Comparison of ENCODE assay signal across 18 cellular contexts in genomic region chr4:70667710-70668535, GRCh38. TPM values are rescaled to one million over a fixed set of nuclear protein-coding genes. Genes with fewer than 3 reads are reported as not detected.
DNase-seq lines count a peak whose midpoint lies in the region; ATAC-seq and TF ChIP-seq lines count a peak whose summit lies in the region.
"Had no signal": no experiment of that assay in that cellular context is flagged by ENCODE, and none has a peak within 500 bp of the region (broad histone marks: within the 10 kb centered on the region; RNA-seq: fewer than 3 reads in every experiment).

No MANE protein-coding gene starts in this region.

- no peak for TF ChIP-seq CTCF in fibroblast of the aortic adventitia (IDR thresholded peaks at IDR 0.05; ENCODE audit: insufficient read depth, low read length)
- TF ChIP-seq CTCF in esophagus squamous epithelium (IDR thresholded peaks at IDR 0.05) = no peak

- H3K27ac Mint-ChIP-seq in IgD-negative memory B cell = peak overlapping the region; percentile 12 to 80 (median 76)

- no peak overlapping the region for H3K27ac ChIP-seq in esophagus squamous epithelium
- H3K27ac ChIP-seq: brain microvascular endothelial cell, C4-2B, neutrophil, RWPE1, VCaP had no signal

- DNase-seq in EH (ENCODE audit: low read depth) = peak; percentile 77
- DNase-seq in fibroblast of the aortic adventitia (ENCODE audit: low read depth) = peak; percentile 59
- no peak for DNase-seq in NCI-H1105 (lab: John Stamatoyannopoulos, UW)
- DNase-seq in GM19240 (ENCODE audit: insufficient read length, low spot score) = no peak
- no peak for DNase-seq in NK-92 (lab: John Stamatoyannopoulos, UW; ENCODE audit: unreplicated experiment)
- no peak for DNase-seq in esophagus squamous epithelium (lab: John Stamatoyannopoulos, UW)
- DNase-seq: activated T-cell treated with anti-CD3 and anti-CD28 coated beads, Interleukin-2, amount 50 U/mL, for 48 hours; brain microvascular endothelial cell; erythroblast; islet precursor cell; NCI-H2081; stimulated activated naive CD4-positive, alpha-beta T cell treated with Interleukin-2 at 50 U/mL for 16 hours had no signal

- intact Hi-C loops in esophagus squamous epithelium (cut with DNase I) = no loop called here

- no peaks in the 10 kb centered on the region for H3K36me3 ChIP-seq in esophagus squamous epithelium
- H3K36me3 ChIP-seq: brain microvascular endothelial cell, neutrophil had no signal

- no peaks in the 10 kb centered on the region for H3K4me1 ChIP-seq in esophagus squamous epithelium

- peak overlapping the region in 3 of 4 donors; percentile 65 to 88 (median 87) for H3K4me3 Mint-ChIP-seq in IgD-negative memory B cell

- ATAC-seq in GM21367 (IDR thresholded peaks at IDR 0.05; ENCODE audit: unreplicated experiment) = peak; percentile 48

- peaks cover 32 to 40% (median 39%) of the 10 kb centered on the region in 3 donors for H3K4me1 Mint-ChIP-seq in IgD-negative memory B cell

- no peak for TF ChIP-seq POLR2A in esophagus squamous epithelium (IDR thresholded peaks at IDR 0.05)

- 45 to 61% methylated on average over 4 of the region's 4 CpGs for WGBS in esophagus squamous epithelium, 2 donors

- peaks cover 7% of the 10 kb centered on the region for H3K36me3 Mint-ChIP-seq in IgD-negative memory B cell

- H3K4me3 ChIP-seq in fibroblast of the aortic adventitia (ENCODE audit: low read depth, low read length) (no peak overlapping the region), esophagus squamous epithelium (no peak overlapping the region)

- no peaks in the 10 kb centered on the region for H3K27me3 Mint-ChIP-seq in IgD-negative memory B cell

- no peaks in the 10 kb centered on the region for H3K27me3 ChIP-seq in esophagus squamous epithelium
- H3K27me3 ChIP-seq: brain microvascular endothelial cell, neutrophil had no signal

- no peaks in the 10 kb centered on the region for H3K9me3 Mint-ChIP-seq in IgD-negative memory B cell

- H3K9me3 ChIP-seq in esophagus squamous epithelium = no peaks in the 10 kb centered on the region
- H3K9me3 ChIP-seq: neutrophil had no signal

RNA-seq across cellular contexts. Expression of gene JCHAIN, which starts 1.6 kb away (rescaled TPM):
- 1,651 TPM for polyA plus RNA-seq in IgD-negative memory B cell
- total RNA-seq in fibroblast of the aortic adventitia (ENCODE audit: low replicate concordance) (0.99 and 18.2 TPM in 2 replicates), esophagus squamous epithelium (100 to 1,000 TPM in 1 of 4 donors, 10 to 100 TPM in 1, 1 to 10 TPM in 1, not detected in 1; 2.0 to 138 (median 29.0) TPM)

RNA-seq across cellular contexts. Expression of gene UTP3, which starts 20.4 kb away (rescaled TPM):
- polyA plus RNA-seq in IgD-negative memory B cell = 15.9 TPM
- total RNA-seq in fibroblast of the aortic adventitia (ENCODE audit: low replicate concordance) (22.5 and 30.6 TPM in 2 replicates), esophagus squamous epithelium (10 to 100 TPM; 16.0 to 29.8 (median 24.4) TPM)

RNA-seq across cellular contexts. Expression of gene ENAM, which starts 39.4 kb away (rescaled TPM):
- 1.7 TPM for polyA plus RNA-seq in IgD-negative memory B cell
- total RNA-seq in fibroblast of the aortic adventitia (ENCODE audit: low replicate concordance) (0.18 TPM in 1 of 2 replicates, not detected in the other), esophagus squamous epithelium (not detected)

RNA-seq across cellular contexts. Expression of gene RUFY3, which starts 53.8 kb away (rescaled TPM):
- 16.8 TPM for polyA plus RNA-seq in IgD-negative memory B cell
- 64.8 and 116 TPM in 2 replicates for total RNA-seq in fibroblast of the aortic adventitia (ENCODE audit: low replicate concordance)
- 10 to 100 TPM; 30.4 to 63.9 (median 42.4) TPM for total RNA-seq in esophagus squamous epithelium

Comparison
In these comparisons a context has a peak if more than half of its experiments do, and no peak if none do; other contexts are left out.
1. DNase-seq: peak in EH (single experiment) and fibroblast of the aortic adventitia (single experiment); none in NCI-H1105 (single experiment), GM19240 (single experiment), NK-92 (single experiment) and esophagus squamous epithelium (single experiment).